In genomic region chr11:114794048-114794684, GRCh38 we compare ENCODE assay signal across 24 cellular contexts.
"Had no signal": no experiment of that assay in that cellular context is flagged by ENCODE, and none has a peak within 500 bp of the region (broad histone marks: within the 10 kb centered on the region; RNA-seq: fewer than 3 reads in every experiment).

No MANE protein-coding gene starts in this region.

- H3K9ac ChIP-seq: KMS-11, SK-N-SH had no signal

- ATAC-seq: K562, Panc1, PC-3 had no signal

- DNase-seq: Kasumi-1, MM.1S, NCI-H1092 treated with DMSO at 0.1 percent for 48 hours, NCI-H1436, NCI-H187, NCI-H2029, NCI-H2081 treated with DMSO at 0.1 percent for 48 hours, NCI-H2171, NCI-H226, NCI-H446, NCI-H510A, NCI-H524 treated with DMSO at 0.1 percent for 48 hours, NCI-H69, NCI-H774, PC-3, SHP77, SK-N-SH, SW 1271 had no signal

- H3K27ac Mint-ChIP-seq: IgD-negative memory B cell had no signal

- H3K27ac ChIP-seq: HL-60, KMS-11, RWPE1 had no signal

- H3K36me3 Mint-ChIP-seq: IgD-negative memory B cell had no signal

- H3K4me2 ChIP-seq: KMS-11, SK-N-SH had no signal

- H3K4me1 Mint-ChIP-seq: IgD-negative memory B cell had no signal

- H3K9me3 ChIP-seq: SK-N-SH had no signal

- H3K4me3 ChIP-seq: K562 had no signal
